In genomic region chr4:184416913-184417734, GRCh38 we compare ENCODE assay signal across 8 cellular contexts. TPM values are rescaled to one million over a fixed set of nuclear protein-coding genes. Genes with fewer than 3 reads are reported as not detected.
DNase-seq lines count a peak whose midpoint lies in the region; ATAC-seq and TF ChIP-seq lines count a peak whose summit lies in the region.

No MANE protein-coding gene starts in this region.

- TF ChIP-seq POLR2A in NB4 (IDR thresholded peaks at IDR 0.05; ENCODE audit: extremely low read depth, insufficient read length) (no peak), upper lobe of left lung (IDR thresholded peaks at IDR 0.05) (no peak)

- no peaks in the 10 kb centered on the region for H3K27me3 ChIP-seq in DND-41 (ENCODE audit: insufficient read depth, low read length, poor library complexity)
- no peaks in the 10 kb centered on the region for H3K27me3 ChIP-seq in lung (ENCODE audit: control insufficient read depth, insufficient read depth)
- H3K27me3 ChIP-seq in upper lobe of left lung, result no peaks in the 10 kb centered on the region
- no peaks in the 10 kb centered on the region for H3K27me3 ChIP-seq in H7 (ENCODE audit: control insufficient read depth, insufficient read depth, low read length)

- H3K4me3 ChIP-seq in DND-41 (ENCODE audit: low read depth in 1 of 2, low read length in 2 of 2), result peak overlapping the region; percentile 3 to 54; a peak in 3 of 4 replicates
- H3K4me3 ChIP-seq in NB4 (ENCODE audit: low read depth, low read length), result peak overlapping the region; percentile 43
- no peak overlapping the region for H3K4me3 ChIP-seq in lung
- H3K4me3 ChIP-seq in upper lobe of left lung, result peak overlapping the region in 2 of 4 donors; percentile 19 to 38
- no peak overlapping the region for H3K4me3 ChIP-seq in H7 (ENCODE audit: insufficient read depth, low read depth, low read length)

- no peak for TF ChIP-seq EP300 in upper lobe of left lung (IDR thresholded peaks at IDR 0.05)

- TF ChIP-seq CTCF in DND-41 (IDR thresholded peaks at IDR 0.05; ENCODE audit: borderline replicate concordance, extremely low read depth, low read length, poor library complexity, severe bottlenecking) (no peak), NB4 (IDR thresholded peaks at IDR 0.05; ENCODE audit: low read depth, low read length) (no peak), lung (IDR thresholded peaks at IDR 0.05; ENCODE audit: control extremely low read depth, extremely low read depth) (no peak), upper lobe of left lung (IDR thresholded peaks at IDR 0.05) (no peak)

- 42 to 55% methylated on average over 12 of the region's 12 CpGs for WGBS in lung, 2 donors
- 50 to 62% methylated on average over 12 of the region's 12 CpGs for whole genome bisulfite sequencing in upper lobe of left lung, 2 donors

- H2AFZ ChIP-seq in DND-41 (ENCODE audit: low read depth, low read length), result peak overlapping the region; percentile 73

- DNase-seq in DND-41 (peak; percentile 79), NB4 (ENCODE audit: low read depth) (peak; percentile 82), lung (ENCODE audit: low spot score) (no peak), upper lobe of left lung (no peak), H7 (no peak), DMS114 treated with DMSO at 0.1 percent for 48 hours (lab: John Stamatoyannopoulos, UW; ENCODE audit: unreplicated experiment) (no peak)
- DNase-seq in activated gamma-delta T cell treated with anti-CD3 and anti-CD28 coated beads, Interleukin-2, amount 50 U/mL, for 16 hours (ENCODE audit: low read depth), result peak; percentile 14

- peak; percentile 97 for ATAC-seq in DND-41 (ENCODE audit: insufficient read depth, low read depth)
- ATAC-seq in GM21737 (IDR thresholded peaks at IDR 0.05; ENCODE audit: unreplicated experiment), result peak; percentile 50
- no peak for ATAC-seq in lung (ENCODE audit: insufficient read depth, low FRiP score)
- ATAC-seq in upper lobe of left lung (ENCODE audit: low FRiP score in 2 of 2), result peak in 1 of 2 donors; percentile 59

- peak overlapping the region; percentile 69 for H3K4me2 ChIP-seq in DND-41 (ENCODE audit: insufficient read depth, low read length)

- peak overlapping the region; percentile 89 for H3K27ac ChIP-seq in DND-41 (ENCODE audit: low read length)
- peak overlapping the region; percentile 60 to 63 for H3K27ac ChIP-seq in lung (ENCODE audit: low read depth in 1 of 2, low read length in 1 of 2)
- peak overlapping the region; percentile 69 to 77 (median 74) for H3K27ac ChIP-seq in upper lobe of left lung

- peak overlapping the region; percentile 50 for H3K9ac ChIP-seq in DND-41 (ENCODE audit: low read depth, low read length)

- no peaks in the 10 kb centered on the region for H3K9me3 ChIP-seq in DND-41 (ENCODE audit: insufficient read depth, low read length, severe bottlenecking)
- no peaks in the 10 kb centered on the region for H3K9me3 ChIP-seq in lung (ENCODE audit: control insufficient read depth in 2 of 2, insufficient read depth in 1 of 2, low read length in 1 of 2)
- H3K9me3 ChIP-seq in upper lobe of left lung, result no peaks in the 10 kb centered on the region

- H3K4me1 ChIP-seq in DND-41 (ENCODE audit: insufficient read depth, low read length) (peaks cover 20% of the 10 kb centered on the region), lung (ENCODE audit: control insufficient read depth in 2 of 2, insufficient read depth in 2 of 2, low read length in 2 of 2) (peaks cover 5 to 20% of the 10 kb centered on the region in 2 donors), upper lobe of left lung (peaks cover 28 to 51% (median 43%) of the 10 kb centered on the region in 4 donors)

- H4K20me1 ChIP-seq in DND-41 (ENCODE audit: insufficient read depth, low read length), result no peaks in the 10 kb centered on the region

- H3K79me2 ChIP-seq in DND-41 (ENCODE audit: insufficient read depth, low read length), result peaks cover 6% of the 10 kb centered on the region

- H3K36me3 ChIP-seq in DND-41 (ENCODE audit: insufficient read depth, low read length) (peaks cover 52% of the 10 kb centered on the region), lung (ENCODE audit: control insufficient read depth in 2 of 2, insufficient read depth in 2 of 2, low read length in 2 of 2) (peaks cover 8 to 12% of the 10 kb centered on the region in 2 donors), upper lobe of left lung (peaks cover 3 to 43% (median 9%) of the 10 kb centered on the region in 4 donors), H7 (replicated peaks; ENCODE audit: control insufficient read depth, insufficient read depth, low read length) (peaks cover 2% of the 10 kb centered on the region)

RNA-seq across cellular contexts. Expression of gene IRF2, which starts 57.2 kb away (rescaled TPM):
- total RNA-seq in lung (10 to 100 TPM; 30.7 to 65.8 TPM), upper lobe of left lung (10 to 100 TPM; 25.5 to 46.1 (median 41.7) TPM)
- polyA plus RNA-seq in lung, result 10 to 100 TPM; 16.4 to 55.4 TPM
- 11.9 and 14.8 TPM in 2 replicates for total RNA-seq in H7 (2014; rRNA removed; shearing (Covaris generic))

Comparison
In these comparisons a context has a peak if more than half of its experiments do, and no peak if none do; other contexts are left out.
1. DNase-seq: peak in DND-41 (single experiment), NB4 (single experiment) and activated gamma-delta T cell treated with anti-CD3 and anti-CD28 coated beads, Interleukin-2, amount 50 U/mL, for 16 hours (single experiment); none in lung (single experiment), upper lobe of left lung (0 of 2), H7 (single experiment) and DMS114 treated with DMSO at 0.1 percent for 48 hours (single experiment).
2. H3K4me3 ChIP-seq: peak in DND-41 (2 of 2) and NB4 (single experiment); none in lung (single experiment) and H7 (single experiment).
3. Peak in every context shown above with its lines, with median percentiles within 50 percentile points of each other: H3K27ac ChIP-seq.